ENCODE assay signal across 25 cellular contexts in genomic region chr6:28154357-28154756, GRCh38. TPM values are rescaled to one million over a fixed set of nuclear protein-coding genes. Genes with fewer than 3 reads are reported as not detected.
DNase-seq lines count a peak whose midpoint lies in the region; ATAC-seq, FAIRE-seq and TF ChIP-seq lines count a peak whose summit lies in the region.
"Had no signal": no experiment of that assay in that cellular context is flagged by ENCODE, and none has a peak within 500 bp of the region (broad histone marks: within the 10 kb centered on the region; RNA-seq: fewer than 3 reads in every experiment).

No MANE protein-coding gene starts in this region.

- TF ChIP-seq EP300 in A549 (IDR thresholded peaks at IDR 0.05) (no peak), K562 (IDR thresholded peaks at IDR 0.05; ENCODE audit: low read length) (no peak)

- H3K4me3 ChIP-seq in A549: no peak overlapping the region
- 0 out of 2 replicates have a peak overlapping the region, but pooled peaks have one; percentile 16 for H3K4me3 ChIP-seq in BLaER1
- no peak overlapping the region for H3K4me3 ChIP-seq in K562
- H3K4me3 ChIP-seq: GM12878 had no signal

- peaks cover 38% of the 10 kb centered on the region for H3K9me3 ChIP-seq in A549
- H3K9me3 ChIP-seq in BLaER1: peaks cover 37% of the 10 kb centered on the region
- H3K9me3 ChIP-seq in K562 (replicated peaks; ENCODE audit: control insufficient read depth, insufficient read depth, low read depth, low read length): peaks cover 18% of the 10 kb centered on the region

- H3K4me2 ChIP-seq in A549: no peak overlapping the region
- no peak overlapping the region for H3K4me2 ChIP-seq in BLaER1
- no peak overlapping the region for H3K4me2 ChIP-seq in K562 (ENCODE audit: insufficient read depth, low read length)

- no peak for TF ChIP-seq RAD21 in A549 (conservative IDR thresholded peaks at IDR 0.05 in 1 of 2, IDR thresholded peaks at IDR 0.05 in 1 of 2)
- no peak for TF ChIP-seq RAD21 in K562 (CRISPR knock-in tag; conservative IDR thresholded peaks at IDR 0.05 in 1 of 2, IDR thresholded peaks at IDR 0.05 in 1 of 2)

- H3K36me3 ChIP-seq in BLaER1: peaks cover 97% of the 10 kb centered on the region
- H3K36me3 ChIP-seq in K562 (ENCODE audit: control insufficient read depth, insufficient read depth, low read length): peaks cover 89% of the 10 kb centered on the region

- H3K9ac ChIP-seq in BLaER1 (no peak overlapping the region), K562 (ENCODE audit: insufficient read depth in 1 of 2, low read depth in 2 of 2, low read length in 2 of 2) (no peak overlapping the region)

- no TSS peak for BruUV-seq in K562 (replicated peaks; lab: Mats Ljungman, UMichigan)

- H3K4me1 ChIP-seq in A549 (no peaks in the 10 kb centered on the region), BLaER1 (no peaks in the 10 kb centered on the region), K562 (replicated peaks in 1 of 2; ENCODE audit: control insufficient read depth in 2 of 2, insufficient read depth in 2 of 2, low read length in 2 of 2) (no peaks in the 10 kb centered on the region)

- no peak for FAIRE-seq in A549 (lab: Jason Lieb, UNC)
- FAIRE-seq in K562 (lab: Jason Lieb, UNC): no peak
- FAIRE-seq: A204.1, GM12878, GM12892, GM18507 had no signal

- DNase-seq in A549 (ENCODE audit: low read depth in 1 of 2, low spot score in 1 of 2): no peak
- no peak for DNase-seq in K562 (ENCODE audit: extremely low read depth in 1 of 4, low spot score in 3 of 4)
- DNase-seq in stimulated activated CD4-positive, alpha-beta T cell treated with anti-CD3 and anti-CD28 coated beads, Interleukin-15, amount 100 ng/mL, for 24 hours: no peak
- DNase-seq in HK-2 (ENCODE audit: unreplicated experiment): no peak
- DNase-seq in NCI-H146 (lab: John Stamatoyannopoulos, UW): no peak
- DNase-seq: 8988T; AML-193; C1 segment of cervical spinal cord; CD4-positive, alpha-beta memory T cell; CD4-positive, CD25-positive, alpha-beta regulatory T cell; CD8-positive, alpha-beta memory T cell; COR-L47; DMS 273 treated with DMSO at 0.1 percent for 48 hours; DMS153; DMS53; DMS79; DND-41; EL; GDM1 had no signal

- TF ChIP-seq CTCF in A549 (IDR thresholded peaks at IDR 0.05): no peak
- no peak for TF ChIP-seq CTCF in K562 (IDR thresholded peaks at IDR 0.05 in 2 of 3, conservative IDR thresholded peaks at IDR 0.05 in 1 of 3; ENCODE audit: insufficient read depth in 2 of 3, low read depth in 1 of 3, low read length in 3 of 3)

- in situ Hi-C loops in K562 (cut with MboI): no loop called here

- no peaks in the 10 kb centered on the region for H3K9me1 ChIP-seq in K562 (ENCODE audit: control insufficient read depth, insufficient read depth, low read length)

- no peaks in the 10 kb centered on the region; the same call in 1 of the 3 replicates for H3K79me2 ChIP-seq in K562 (ENCODE audit: control insufficient read depth, insufficient read depth, low read length)

- H3K27me3 ChIP-seq in BLaER1 (no peaks in the 10 kb centered on the region), K562 (ENCODE audit: control insufficient read depth in 2 of 2, insufficient read depth in 2 of 2, low read length in 2 of 2) (no peaks in the 10 kb centered on the region)

- no peaks in the 10 kb centered on the region for H4K20me1 ChIP-seq in BLaER1
- no peaks in the 10 kb centered on the region for H4K20me1 ChIP-seq in K562 (replicated peaks; ENCODE audit: control insufficient read depth, insufficient read depth, low read length)

- ATAC-seq in A549: no peak
- no peak for ATAC-seq in K562
- ATAC-seq: GM12878 had no signal

- no peak overlapping the region for H3K27ac ChIP-seq in A549
- H3K27ac ChIP-seq in BLaER1: no peak overlapping the region
- no peak overlapping the region for H3K27ac ChIP-seq in K562 (ENCODE audit: extremely low read depth, low read depth, low read length)

- TF ChIP-seq POLR2A in A549 (IDR thresholded peaks at IDR 0.05; ENCODE audit: low read length) (no peak), K562 (conservative IDR thresholded peaks at IDR 0.05) (no peak)

- CTCF ChIA-PET in A549 (lab: Yijun Ruan, JAX): no interaction called here
- CTCF ChIA-PET in K562 (lab: Yijun Ruan, JAX; ENCODE audit: low intra/inter-chr PET ratio): no interaction called here

- intact Hi-C loops in K562 (cut with micrococcal nuclease): no loop called here

- POLR2A ChIA-PET in A549 (lab: Yijun Ruan, JAX) (interaction anchor here (0.6 to 1.4 kb wide), 2 partner anchors 13 to 91 kb away, joined by 4 to 6 read pairs; partner anchors contain the start of gene ZKSCAN8), K562 (lab: Yijun Ruan, JAX) (interaction anchor here (0.7 to 4.6 kb wide), 9 partner anchors 8 to 181 kb away, joined by 3 to 50 read pairs (median 7); partner anchors contain the start of genes ZKSCAN8 and ZSCAN31)

- no peak overlapping the region for H2AFZ ChIP-seq in K562 (ENCODE audit: low read depth, low read length)

TF ChIP-seq in A549, 52 proteins besides CTCF, POLR2A, EP300 and RAD21 (continues in another document):
- TF ChIP-seq EHMT2 (IDR thresholded peaks at IDR 0.05; ENCODE audit: low read depth): no peak
- no peak for TF ChIP-seq EHF (CRISPR knock-in tag; IDR thresholded peaks at IDR 0.05)
- TF ChIP-seq SREBF2 (IDR thresholded peaks at IDR 0.05): no peak
- no peak for TF ChIP-seq CEBPB (IDR thresholded peaks at IDR 0.05)
- no peak for TF ChIP-seq GATA3 (IDR thresholded peaks at IDR 0.05; ENCODE audit: borderline replicate concordance)

TF ChIP-seq in K562, 482 proteins besides CTCF, POLR2A, EP300 and RAD21:
- no peak for TF ChIP-seq ZNF347 (CRISPR knock-in tag; IDR thresholded peaks at IDR 0.05; ENCODE audit: low read depth)
- peak; percentile 62 for TF ChIP-seq ZNF316 (IDR thresholded peaks at IDR 0.05)
TF ChIP-seq in K562: peak in this region for 1.

RNA-seq across cellular contexts. Expression of gene ZKSCAN8, which starts 12.7 kb away (rescaled TPM):
- polyA plus RNA-seq in A549 (2011; rRNA removed) (8.9 and 16.2 TPM in 2 replicates), A549 (2017; fragmentation: RNase III; extraction: RNeasy Plus Mini Kit Qiagen cat#74134 plus additional on column Dnase treatment) (6.9 to 8.5 TPM (median 8.4 TPM) in 3 replicates), K562 (2011; rRNA removed) (22.1 and 40.4 TPM in 2 replicates), K562 (2014; fragmentation: Illumina TruSeq; extraction: Trizol) (35.5 and 37.7 TPM in 2 replicates), K562 (2014; fragmentation: Nextera tagmentation; extraction: Ambion mirVana) (1 to 10 TPM; 3.3 to 7.1 TPM), K562 (2014; rRNA removed) (21.8 and 24.4 TPM in 2 replicates)
- 1.7 TPM in 2 replicates for polyA plus RNA-seq in A549 (2012; cell fraction: cytosol; rRNA removed)
- polyA plus RNA-seq in A549 (2012; cell fraction: nucleus; rRNA removed): 3.1 and 5.4 TPM in 2 replicates
- 14.8 and 25.5 TPM in 2 replicates for polyA minus RNA-seq in A549 (2011; rRNA and poly(A)+ RNA removed)
- 36.9 and 61.9 TPM in 2 replicates for total RNA-seq in K562 (2011; cell fraction: chromatin; rRNA removed; ENCODE audit: low replicate concordance)
- total RNA-seq in K562 (2011; cell fraction: nucleolus; rRNA removed): 15.2 and 22.2 TPM in 2 replicates
- total RNA-seq in K562 (2011; cell fraction: nucleoplasm; rRNA removed): 40.5 and 82.1 TPM in 2 replicates
- total RNA-seq in K562 (2014; rRNA removed) (12.4 and 15.4 TPM in 2 replicates), K562 (2014; rRNA removed; fragmentation: Illumina TruSeq; extraction: Trizol) (21.7 and 25.3 TPM in 2 replicates), K562 (2015; rRNA removed; fragmentation: Illumina TruSeq; extraction: Trizol) (21.4 and 21.7 TPM in 2 replicates), K562 (2021) (26.7 and 29.9 TPM in 2 replicates)
- 7.6 and 24.2 TPM in 2 replicates for polyA plus RNA-seq in K562 (2011; cell fraction: cytosol; rRNA removed)
- 103 and 115 TPM in 2 replicates for polyA plus RNA-seq in K562 (2011; cell fraction: nucleus; rRNA removed)
- 15.2 and 22.1 TPM in 2 replicates for polyA plus RNA-seq in K562 (2012)
- polyA minus RNA-seq in K562 (2011; rRNA and poly(A)+ RNA removed): 37.0 and 56.3 TPM in 2 replicates
- polyA minus RNA-seq in K562 (2011; cell fraction: cytosol; rRNA and poly(A)+ RNA removed): 24.8 and 28.7 TPM in 2 replicates
- polyA minus RNA-seq in K562 (2011; cell fraction: nucleus; rRNA and poly(A)+ RNA removed): 22.8 and 48.3 TPM in 2 replicates

RNA-seq across cellular contexts. Expression of gene ZSCAN16, which starts 29.9 kb away (rescaled TPM):
- polyA plus RNA-seq in A549 (2011; rRNA removed): 5.5 and 6.0 TPM in 2 replicates
- 2.4 and 2.8 TPM in 2 replicates for polyA plus RNA-seq in A549 (2012; cell fraction: cytosol; rRNA removed)
- 1.5 and 1.7 TPM in 2 replicates for polyA plus RNA-seq in A549 (2012; cell fraction: nucleus; rRNA removed)
- polyA plus RNA-seq in A549 (2017; fragmentation: RNase III; extraction: RNeasy Plus Mini Kit Qiagen cat#74134 plus additional on column Dnase treatment): 5.7 to 6.1 TPM (median 5.8 TPM) in 3 replicates
- 4.4 and 5.0 TPM in 2 replicates for polyA minus RNA-seq in A549 (2011; rRNA and poly(A)+ RNA removed)
- not detected in 2 replicates for total RNA-seq in K562 (2011; cell fraction: chromatin; rRNA removed; ENCODE audit: low replicate concordance)
- total RNA-seq in K562 (2011; cell fraction: nucleolus; rRNA removed): not detected in 2 replicates
- total RNA-seq in K562 (2011; cell fraction: nucleoplasm; rRNA removed): not detected in 2 replicates
- total RNA-seq in K562 (2014; rRNA removed): not detected in 2 replicates
- total RNA-seq in K562 (2014; rRNA removed; fragmentation: Illumina TruSeq; extraction: Trizol): not detected in 2 replicates
- total RNA-seq in K562 (2015; rRNA removed; fragmentation: Illumina TruSeq; extraction: Trizol): not detected in 2 replicates
- not detected in 2 replicates for total RNA-seq in K562 (2021)
- polyA plus RNA-seq in K562 (2011; rRNA removed): 0.20 TPM in 1 of 2 replicates, not detected in the other
- polyA plus RNA-seq in K562 (2011; cell fraction: cytosol; rRNA removed): 0.04 TPM in 1 of 2 replicates, not detected in the other
- polyA plus RNA-seq in K562 (2011; cell fraction: nucleus; rRNA removed): 0.22 TPM in 1 of 2 replicates, not detected in the other
- 0.09 TPM in 1 of 2 replicates, not detected in the other for polyA plus RNA-seq in K562 (2012)
- polyA plus RNA-seq in K562 (2014; fragmentation: Illumina TruSeq; extraction: Trizol): not detected in 2 replicates
- polyA plus RNA-seq in K562 (2014; fragmentation: Nextera tagmentation; extraction: Ambion mirVana): under 1 TPM in 1 of 2 experiments, not detected in 1; 0.08 TPM
- not detected in 2 replicates for polyA plus RNA-seq in K562 (2014; rRNA removed)
- 0.33 TPM in 1 of 2 replicates, not detected in the other for polyA minus RNA-seq in K562 (2011; rRNA and poly(A)+ RNA removed)
- not detected in 2 replicates for polyA minus RNA-seq in K562 (2011; cell fraction: cytosol; rRNA and poly(A)+ RNA removed)
- polyA minus RNA-seq in K562 (2011; cell fraction: nucleus; rRNA and poly(A)+ RNA removed): 0.44 TPM in 1 of 2 replicates, not detected in the other
- total RNA-seq: G401 had no signal

Comparison
In these comparisons a context has a peak if more than half of its experiments do, and no peak if none do; other contexts are left out.
1. Of the 35 proteins assayed by ChIP-seq in both K562 and A549: peak only in K562: none; only in A549: MAFK; in both: none; in neither: 34.